Comparison of ENCODE assay signal across 8 cellular contexts in genomic region chr12:93025145-93026103, GRCh38.
A peak's percentile ranks its signal among the peaks of the same experiment; 100 is the strongest.
DNase-seq lines count a peak whose midpoint lies in the region; ATAC-seq, FAIRE-seq and TF ChIP-seq lines count a peak whose summit lies in the region.

No MANE protein-coding gene starts in this region.

- no peaks in the 10 kb centered on the region for H3K27me3 ChIP-seq in transverse colon

- TF ChIP-seq CTCF in transverse colon (IDR thresholded peaks at IDR 0.05), result peak; percentile 46 to 66 (median 50)

- peak; percentile 89 for FAIRE-seq in GM19239 (lab: Jason Lieb, UNC)

- intact Hi-C loops in transverse colon (cut with DNase I; ENCODE audit: low total_unique reads), result no loop called here

- TF ChIP-seq EP300 in transverse colon (IDR thresholded peaks at IDR 0.05; ENCODE audit: low read depth), result no peak

- H3K4me3 ChIP-seq in transverse colon, result no peak overlapping the region

- no peak for TF ChIP-seq POLR2A in transverse colon (IDR thresholded peaks at IDR 0.05)

- no peaks in the 10 kb centered on the region for H3K9me3 ChIP-seq in transverse colon

- DNase-seq in COLO829 (ENCODE audit: low spot score) (peak; percentile 61), GM19239 (ENCODE audit: insufficient read length, low spot score) (peak; percentile 25), LHCN-M2 (ENCODE audit: low read depth) (peak; percentile 65), SW480 (ENCODE audit: low spot score) (peak; percentile 52), hepatic stellate cell (ENCODE audit: low spot score) (peak; percentile 32), transverse colon (no peak), anterior cingulate cortex (lab: John Stamatoyannopoulos, UW) (no peak)

- no peak for ATAC-seq in HG02870 (IDR thresholded peaks at IDR 0.05; ENCODE audit: unreplicated experiment)

- H3K36me3 ChIP-seq in transverse colon, result no peaks in the 10 kb centered on the region

- in situ Hi-C loops in transverse colon (cut with MboI; ENCODE audit: low pct_ligation_motif_present in 1 of 4, low pct_unique_long_range_greater_than_20kb in 1 of 4, low sequenced_read_pairs in 3 of 4), result no loop called here

- H3K27ac ChIP-seq in transverse colon, result no peak overlapping the region

- 53 to 68% methylated on average over 6 of the region's 6 CpGs for WGBS in transverse colon (ENCODE audit: low coverage in 1 of 2), 2 donors

- peaks cover 0 to 17% (median 5%) of the 10 kb centered on the region in 4 donors for H3K4me1 ChIP-seq in transverse colon

Comparison
In these comparisons a context has a peak if more than half of its experiments do, and no peak if none do; other contexts are left out.
1. DNase-seq: peak in COLO829 (single experiment), GM19239 (single experiment), LHCN-M2 (single experiment), SW480 (single experiment) and hepatic stellate cell (single experiment); none in transverse colon (single experiment) and anterior cingulate cortex (0 of 58).